Comparison of ENCODE assay signal across 10 cellular contexts in genomic region chr3:53109190-53109589, GRCh38. TPM values are rescaled to one million over a fixed set of nuclear protein-coding genes. Genes with fewer than 3 reads are reported as not detected.
DNase-seq lines count a peak whose midpoint lies in the region; ATAC-seq and TF ChIP-seq lines count a peak whose summit lies in the region.
"Had no signal": no experiment of that assay in that cellular context is flagged by ENCODE, and none has a peak within 500 bp of the region (broad histone marks: within the 10 kb centered on the region; RNA-seq: fewer than 3 reads in every experiment).

No MANE protein-coding gene starts in this region.

- peak; percentile 68 for ATAC-seq in activated CD8-positive, alpha-beta memory T cell treated with anti-CD3 and anti-CD28 coated beads, Interleukin-2, amount 10 ng/mL, durations not matched to agents 7 days and 5 days
- ATAC-seq in stimulated activated effector memory CD8-positive, alpha-beta T cell treated with anti-CD3 and anti-CD28 coated beads, Interleukin-12 subunit alpha, Interleukin-12 subunit beta, amount 100 ng/mL, for 72 hours: peak; percentile 95
- ATAC-seq in GM21526 (IDR thresholded peaks at IDR 0.05; ENCODE audit: low FRiP score, unreplicated experiment): no peak
- ATAC-seq: left ventricle myocardium superior had no signal

- H3K4me3 Mint-ChIP-seq in activated CD8-positive, alpha-beta memory T cell treated with anti-CD3 and anti-CD28 coated beads, Interleukin-2, amount 10 ng/mL, durations not matched to agents 7 days and 5 days: no peak overlapping the region
- peak overlapping the region; percentile 68 for H3K4me3 Mint-ChIP-seq in T-helper 1 cell treated with Interleukin-12 subunit alpha and Interleukin-12 subunit beta and Interleukin-4 antibody, amounts not matched to agents 30 μg/mL and 1 μg/mL, for 36 hours
- peak overlapping the region; percentile 36 for H3K4me3 Mint-ChIP-seq in stimulated activated effector memory CD8-positive, alpha-beta T cell treated with anti-CD3 and anti-CD28 coated beads, Interleukin-12 subunit alpha, Interleukin-12 subunit beta, amount 100 ng/mL, for 72 hours

- H3K4me3 ChIP-seq in epithelial cell of proximal tubule (ENCODE audit: low read depth, low read length): no peak overlapping the region

- peaks cover 23% of the 10 kb centered on the region for H3K36me3 Mint-ChIP-seq in activated CD8-positive, alpha-beta memory T cell treated with anti-CD3 and anti-CD28 coated beads, Interleukin-2, amount 10 ng/mL, durations not matched to agents 7 days and 5 days
- peaks cover 23% of the 10 kb centered on the region for H3K36me3 Mint-ChIP-seq in T-helper 1 cell treated with Interleukin-12 subunit alpha and Interleukin-12 subunit beta and Interleukin-4 antibody, amounts not matched to agents 30 μg/mL and 1 μg/mL, for 36 hours (ENCODE audit: low read depth)
- H3K36me3 Mint-ChIP-seq in stimulated activated effector memory CD8-positive, alpha-beta T cell treated with anti-CD3 and anti-CD28 coated beads, Interleukin-12 subunit alpha, Interleukin-12 subunit beta, amount 100 ng/mL, for 72 hours: peaks cover 81% of the 10 kb centered on the region

- no peaks in the 10 kb centered on the region for H3K9me3 Mint-ChIP-seq in activated CD8-positive, alpha-beta memory T cell treated with anti-CD3 and anti-CD28 coated beads, Interleukin-2, amount 10 ng/mL, durations not matched to agents 7 days and 5 days (ENCODE audit: low read depth)
- H3K9me3 Mint-ChIP-seq in T-helper 1 cell treated with Interleukin-12 subunit alpha and Interleukin-12 subunit beta and Interleukin-4 antibody, amounts not matched to agents 30 μg/mL and 1 μg/mL, for 36 hours: no peaks in the 10 kb centered on the region
- H3K9me3 Mint-ChIP-seq in stimulated activated effector memory CD8-positive, alpha-beta T cell treated with anti-CD3 and anti-CD28 coated beads, Interleukin-12 subunit alpha, Interleukin-12 subunit beta, amount 100 ng/mL, for 72 hours: no peaks in the 10 kb centered on the region

- peak overlapping the region; percentile 71 for H3K27ac Mint-ChIP-seq in activated CD8-positive, alpha-beta memory T cell treated with anti-CD3 and anti-CD28 coated beads, Interleukin-2, amount 10 ng/mL, durations not matched to agents 7 days and 5 days
- H3K27ac Mint-ChIP-seq in T-helper 1 cell treated with Interleukin-12 subunit alpha and Interleukin-12 subunit beta and Interleukin-4 antibody, amounts not matched to agents 30 μg/mL and 1 μg/mL, for 36 hours: peak overlapping the region; percentile 93
- H3K27ac Mint-ChIP-seq in stimulated activated effector memory CD8-positive, alpha-beta T cell treated with anti-CD3 and anti-CD28 coated beads, Interleukin-12 subunit alpha, Interleukin-12 subunit beta, amount 100 ng/mL, for 72 hours: peak overlapping the region; percentile 81

- DNase-seq in activated CD8-positive, alpha-beta memory T cell treated with anti-CD3 and anti-CD28 coated beads, Interleukin-2, amount 10 ng/mL, durations not matched to agents 7 days and 5 days: peak; percentile 58
- no peak for DNase-seq in activated CD8-positive, alpha-beta memory T cell treated with anti-CD3 and anti-CD28 coated beads for 24 hours
- peak; percentile 57 for DNase-seq in epithelial cell of proximal tubule (ENCODE audit: low read depth)
- DNase-seq in stimulated activated effector memory CD8-positive, alpha-beta T cell treated with anti-CD3 and anti-CD28 coated beads, Interleukin-12 subunit alpha, Interleukin-12 subunit beta, amount 100 ng/mL, for 72 hours (ENCODE audit: low spot score in 2 of 2): peak in 1 of 2 donors; percentile 55
- no peak for DNase-seq in anterior cingulate cortex (lab: John Stamatoyannopoulos, UW)
- no peak for DNase-seq in inferior parietal cortex (ENCODE audit: extremely low spot score)
- DNase-seq: left ventricle myocardium superior, NCI-H2029 treated with DMSO at 0.1 percent for 48 hours had no signal

- H3K27me3 Mint-ChIP-seq in activated CD8-positive, alpha-beta memory T cell treated with anti-CD3 and anti-CD28 coated beads, Interleukin-2, amount 10 ng/mL, durations not matched to agents 7 days and 5 days: no peaks in the 10 kb centered on the region
- H3K27me3 Mint-ChIP-seq in T-helper 1 cell treated with Interleukin-12 subunit alpha and Interleukin-12 subunit beta and Interleukin-4 antibody, amounts not matched to agents 30 μg/mL and 1 μg/mL, for 36 hours (ENCODE audit: low read depth): no peaks in the 10 kb centered on the region

- CTCF ChIA-PET in activated CD8-positive, alpha-beta memory T cell treated with anti-CD3 and anti-CD28 coated beads, Interleukin-2, amount 10 ng/mL, durations not matched to agents 7 days and 5 days (lab: Charles Lee): interaction anchor here (0.6 to 3.5 kb wide), 12 partner anchors 9 to 1445 kb away, joined by 3 to 28 read pairs (median 4); no protein-coding TSS in a partner anchor

- peaks cover 33% of the 10 kb centered on the region for H3K4me1 Mint-ChIP-seq in activated CD8-positive, alpha-beta memory T cell treated with anti-CD3 and anti-CD28 coated beads, Interleukin-2, amount 10 ng/mL, durations not matched to agents 7 days and 5 days
- H3K4me1 Mint-ChIP-seq in T-helper 1 cell treated with Interleukin-12 subunit alpha and Interleukin-12 subunit beta and Interleukin-4 antibody, amounts not matched to agents 30 μg/mL and 1 μg/mL, for 36 hours (ENCODE audit: low read depth): peaks cover 42% of the 10 kb centered on the region
- peaks cover 17% of the 10 kb centered on the region for H3K4me1 Mint-ChIP-seq in stimulated activated effector memory CD8-positive, alpha-beta T cell treated with anti-CD3 and anti-CD28 coated beads, Interleukin-12 subunit alpha, Interleukin-12 subunit beta, amount 100 ng/mL, for 72 hours

- TF ChIP-seq CTCF in epithelial cell of proximal tubule (conservative IDR thresholded peaks at IDR 0.05; ENCODE audit: low read depth, low read length): no peak

RNA-seq across cellular contexts. Expression of gene RFT1, which starts 21.0 kb away (rescaled TPM):
- total RNA-seq in activated CD8-positive, alpha-beta memory T cell treated with anti-CD3 and anti-CD28 coated beads, Interleukin-2, amount 10 ng/mL, durations not matched to agents 7 days and 5 days: 10 to 100 TPM; 32.4 to 38.3 TPM
- 25.1 and 29.2 TPM in 2 replicates for total RNA-seq in epithelial cell of proximal tubule

RNA-seq across cellular contexts. Expression of gene PRKCD, which starts 51.8 kb away (rescaled TPM):
- total RNA-seq in activated CD8-positive, alpha-beta memory T cell treated with anti-CD3 and anti-CD28 coated beads, Interleukin-2, amount 10 ng/mL, durations not matched to agents 7 days and 5 days: 10 to 100 TPM; 17.2 to 18.7 TPM
- total RNA-seq in epithelial cell of proximal tubule: 4.0 and 9.3 TPM in 2 replicates

Comparison
In these comparisons a context has a peak if more than half of its experiments do, and no peak if none do; other contexts are left out.
1. DNase-seq: peak in activated CD8-positive, alpha-beta memory T cell treated with anti-CD3 and anti-CD28 coated beads, Interleukin-2, amount 10 ng/mL, durations not matched to agents 7 days and 5 days (single experiment) and epithelial cell of proximal tubule (single experiment); none in activated CD8-positive, alpha-beta memory T cell treated with anti-CD3 and anti-CD28 coated beads for 24 hours (single experiment), anterior cingulate cortex (0 of 58) and inferior parietal cortex (single experiment).
2. Peak in every context shown above with its lines, with median percentiles within 50 percentile points of each other: H3K27ac Mint-ChIP-seq.